In genomic region chr6:43921548-43922422, GRCh38 we compare ENCODE assay signal across 1 cellular context.
TF ChIP-seq lines count a peak whose summit lies in the region.

No MANE protein-coding gene starts in this region.

TF ChIP-seq in WTC11, 78 proteins besides CTCF, POLR2A, EP300 and RAD21 (continued from another document):
- TF ChIP-seq, protein P1, sequence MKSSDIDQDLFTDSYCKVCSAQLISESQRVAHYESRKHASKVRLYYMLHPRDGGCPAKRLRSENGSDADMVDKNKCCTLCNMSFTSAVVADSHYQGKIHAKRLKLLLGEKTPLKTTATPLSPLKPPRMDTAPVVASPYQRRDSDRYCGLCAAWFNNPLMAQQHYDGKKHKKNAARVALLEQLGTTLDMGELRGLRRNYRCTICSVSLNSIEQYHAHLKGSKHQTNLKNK (CRISPR knock-in tag; IDR thresholded peaks at IDR 0.05), result no peak
- no peak for TF ChIP-seq PRDM15 (CRISPR knock-in tag; IDR thresholded peaks at IDR 0.05)
- TF ChIP-seq SOX15 (CRISPR knock-in tag; IDR thresholded peaks at IDR 0.05), result no peak
- TF ChIP-seq NFYB (CRISPR knock-in tag; conservative IDR thresholded peaks at IDR 0.05; ENCODE audit: low read depth), result no peak
- TF ChIP-seq, protein P2, sequence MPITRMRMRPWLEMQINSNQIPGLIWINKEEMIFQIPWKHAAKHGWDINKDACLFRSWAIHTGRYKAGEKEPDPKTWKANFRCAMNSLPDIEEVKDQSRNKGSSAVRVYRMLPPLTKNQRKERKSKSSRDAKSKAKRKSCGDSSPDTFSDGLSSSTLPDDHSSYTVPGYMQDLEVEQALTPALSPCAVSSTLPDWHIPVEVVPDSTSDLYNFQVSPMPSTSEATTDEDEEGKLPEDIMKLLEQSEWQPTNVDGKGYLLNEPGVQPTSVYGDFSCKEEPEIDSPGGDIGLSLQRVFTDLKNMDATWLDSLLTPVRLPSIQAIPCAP (CRISPR knock-in tag; IDR thresholded peaks at IDR 0.05), result no peak
- TF ChIP-seq RORB (CRISPR knock-in tag; IDR thresholded peaks at IDR 0.05), result no peak
- no peak for TF ChIP-seq ZNF219 (CRISPR knock-in tag; IDR thresholded peaks at IDR 0.05; ENCODE audit: borderline replicate concordance)
- TF ChIP-seq ZNF423 (CRISPR knock-in tag; IDR thresholded peaks at IDR 0.05), result no peak
